ENCODE assay signal across 11 cellular contexts in the genomic region with DNA sequence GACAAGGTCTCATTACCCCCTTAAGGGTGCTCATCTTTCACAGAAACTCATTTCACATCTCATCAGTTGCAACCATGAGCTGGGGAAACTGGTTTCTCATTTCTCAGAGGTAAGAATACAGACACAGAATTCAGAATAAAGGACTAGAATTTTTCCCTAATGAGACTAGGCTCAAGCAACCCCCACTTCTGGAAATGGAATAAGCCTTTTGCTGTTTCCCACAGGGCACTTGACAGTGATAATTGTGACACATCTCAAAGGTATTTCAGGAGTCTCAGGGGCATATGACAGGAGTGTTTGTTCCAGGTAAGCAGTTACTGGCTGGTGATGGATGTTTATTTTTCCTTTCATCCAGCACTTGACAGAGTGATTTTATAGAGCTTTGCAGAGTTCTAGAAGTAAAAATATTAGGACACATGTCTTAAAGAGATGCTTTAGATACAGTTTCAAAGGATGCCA.
A peak's percentile ranks its signal among the peaks of the same experiment; 100 is the strongest.
DNase-seq lines count a peak whose midpoint lies in the region; ATAC-seq, FAIRE-seq and TF ChIP-seq lines count a peak whose summit lies in the region.
"Had no signal": no experiment of that assay in that cellular context is flagged by ENCODE, and none has a peak within 500 bp of the region (broad histone marks: within the 10 kb centered on the region; RNA-seq: fewer than 3 reads in every experiment).

No MANE protein-coding gene starts in this region.

- H2BK15ac ChIP-seq in IMR-90 (ENCODE audit: low read depth, low read length): no peak overlapping the region

- peak overlapping the region; percentile 64 for H3K14ac ChIP-seq in IMR-90 (replicated peaks; ENCODE audit: low read depth, low read length)

- peak overlapping the region; percentile 12; the same call in 1 of the 2 replicates for H2BK120ac ChIP-seq in IMR-90 (ENCODE audit: low read depth, low read length)

- no peaks in the 10 kb centered on the region for H3F3A ChIP-seq in neural progenitor cell (ENCODE audit: low read depth)

- H3K4me3 ChIP-seq in IMR-90 (ENCODE audit: insufficient read depth, low read depth, low read length) (no peak overlapping the region), astrocyte (ENCODE audit: insufficient read depth, low read depth, low read length) (no peak overlapping the region), neural progenitor cell (no peak overlapping the region)
- H3K4me3 ChIP-seq: MG63, skin epidermis had no signal

- H3K18ac ChIP-seq in IMR-90 (ENCODE audit: low read depth, low read length): no peak overlapping the region

- H3K4me2 ChIP-seq in IMR-90 (ENCODE audit: low read depth, low read length) (no peak overlapping the region), astrocyte (ENCODE audit: low read length) (peak overlapping the region; percentile 24), neural progenitor cell (no peak overlapping the region)

- H3K9ac ChIP-seq in IMR-90 (ENCODE audit: low read depth, low read length): no peak overlapping the region
- no peak overlapping the region for H3K9ac ChIP-seq in astrocyte (ENCODE audit: low read length)
- no peak overlapping the region for H3K9ac ChIP-seq in neural progenitor cell

- dilution Hi-C loops in IMR-90 (cut with HindIII; ENCODE audit: low sequenced_read_pairs, unreplicated experiment): no loop called here

- H3K4me1 ChIP-seq in IMR-90 (ENCODE audit: control insufficient read depth, insufficient read depth, low read length) (peaks cover 7% of the 10 kb centered on the region; the same call in 1 of the 2 replicates), astrocyte (ENCODE audit: insufficient read depth, low read length) (peaks cover 5% of the 10 kb centered on the region), neural progenitor cell (peaks cover 20% of the 10 kb centered on the region)

- DNase-seq in GM19239 (ENCODE audit: insufficient read length, low spot score) (no peak), IMR-90 (no peak), astrocyte (ENCODE audit: low read depth) (peak; percentile 43), neural progenitor cell (ENCODE audit: low spot score) (no peak), NCI-H2171 (lab: John Stamatoyannopoulos, UW) (no peak), activated T-cell treated with anti-CD3 and anti-CD28 coated beads for 4 hours (no peak), omental fat pad (ENCODE audit: low spot score) (no peak)
- DNase-seq: amniotic stem cell, MG63, T-helper 17 cell had no signal

- BruUV-seq in IMR-90 (replicated peaks; lab: Mats Ljungman, UMichigan): no TSS peak

- TF ChIP-seq CTCF in IMR-90 (conservative IDR thresholded peaks at IDR 0.05; ENCODE audit: low read depth, low read length): no peak
- no peak for TF ChIP-seq CTCF in astrocyte (IDR thresholded peaks at IDR 0.05; ENCODE audit: insufficient read depth, low read depth, low read length)
- no peak for TF ChIP-seq CTCF in neural progenitor cell (IDR thresholded peaks at IDR 0.05)
- TF ChIP-seq CTCF in omental fat pad (IDR thresholded peaks at IDR 0.05): no peak

- H2BK20ac ChIP-seq in IMR-90 (ENCODE audit: low read depth, low read length): no peak overlapping the region

- CTCF ChIA-PET in IMR-90 (lab: Yijun Ruan, JAX): interaction anchor here (0.6 kb wide), 1 partner anchor 50 kb away, joined by 3 read pairs; no protein-coding TSS in a partner anchor

- H4K91ac ChIP-seq in IMR-90 (ENCODE audit: insufficient read depth, low read depth, low read length): no peak overlapping the region

- no peak overlapping the region for H3K4me3 Mint-ChIP-seq in astrocyte (ENCODE audit: unreplicated experiment)
- no peak overlapping the region for H3K4me3 Mint-ChIP-seq in neural progenitor cell
- H3K4me3 Mint-ChIP-seq: T-helper 17 cell had no signal

- no peak overlapping the region for H4K8ac ChIP-seq in IMR-90 (ENCODE audit: low read depth in 2 of 2, low read length in 2 of 2)

- H3K27ac Mint-ChIP-seq in astrocyte (ENCODE audit: unreplicated experiment): peak overlapping the region; percentile 68
- peak overlapping the region; percentile 65 for H3K27ac Mint-ChIP-seq in neural progenitor cell
- H3K27ac Mint-ChIP-seq: T-helper 17 cell had no signal

- no peaks in the 10 kb centered on the region for H3K9me3 ChIP-seq in IMR-90 (ENCODE audit: control insufficient read depth, insufficient read depth, low read length)
- no peaks in the 10 kb centered on the region for H3K9me3 ChIP-seq in astrocyte (ENCODE audit: insufficient read depth, low read depth, low read length)
- no peaks in the 10 kb centered on the region for H3K9me3 ChIP-seq in neural progenitor cell (ENCODE audit: low read depth)
- H3K9me3 ChIP-seq: MG63 had no signal

- no peak overlapping the region for H2BK5ac ChIP-seq in IMR-90 (ENCODE audit: low read depth, low read length, poor library complexity, severe bottlenecking)

- H2AFZ ChIP-seq in IMR-90 (replicated peaks; ENCODE audit: low read length, poor library complexity): no peak overlapping the region
- no peak overlapping the region for H2AFZ ChIP-seq in astrocyte (ENCODE audit: low read depth, low read length)
- H2AFZ ChIP-seq in neural progenitor cell (replicated peaks): no peak overlapping the region

- intact Hi-C loops in IMR-90 (cut with micrococcal nuclease): loop anchor here (5.0 to 10.0 kb wide), 5 partner anchors 241 to 681 kb away; no protein-coding TSS in a partner anchor

- POLR2A ChIA-PET in IMR-90 (lab: Charles Lee; ENCODE audit: unreplicated experiment): no interaction called here

- peaks cover 3% of the 10 kb centered on the region for H3K9me1 ChIP-seq in IMR-90 (ENCODE audit: insufficient read depth, low read length)

- TF ChIP-seq RAD21 in IMR-90 (IDR thresholded peaks at IDR 0.05; ENCODE audit: low read length): no peak

- 0 out of 4 replicates have a peak, but pooled peaks cover 0 to 2% of the 10 kb centered on the region in 2 experiments for H3K79me1 ChIP-seq in IMR-90 (ENCODE audit: low read depth in 1 of 2, low read length in 2 of 2)

- H3K27ac ChIP-seq in IMR-90 (ENCODE audit: insufficient read depth, low read length): no peak overlapping the region
- peak overlapping the region; percentile 39 for H3K27ac ChIP-seq in astrocyte (ENCODE audit: low read depth, low read length)
- H3K27ac ChIP-seq in neural progenitor cell: no peak overlapping the region
- H3K27ac ChIP-seq: skin epidermis had no signal

- no peak overlapping the region for H4K5ac ChIP-seq in IMR-90 (ENCODE audit: low read depth, low read length)

- H3K27me3 ChIP-seq in IMR-90 (ENCODE audit: control insufficient read depth, insufficient read depth, low read length) (no peaks in the 10 kb centered on the region), astrocyte (ENCODE audit: insufficient read depth, low read length) (no peaks in the 10 kb centered on the region), neural progenitor cell (no peaks in the 10 kb centered on the region)
- H3K27me3 ChIP-seq: MG63 had no signal

- peak overlapping the region; percentile 41; the same call in 1 of the 2 replicates for H3K23ac ChIP-seq in IMR-90 (ENCODE audit: low read depth, low read length)

- no peaks in the 10 kb centered on the region for H3K36me3 Mint-ChIP-seq in astrocyte (ENCODE audit: low read depth, unreplicated experiment)
- H3K36me3 Mint-ChIP-seq in neural progenitor cell: no peaks in the 10 kb centered on the region

- no peak for TF ChIP-seq POLR2A in IMR-90 (IDR thresholded peaks at IDR 0.05; ENCODE audit: low read depth, low read length)

- H3K36me3 ChIP-seq in IMR-90 (ENCODE audit: control insufficient read depth, insufficient read depth, low read length) (no peaks in the 10 kb centered on the region), astrocyte (ENCODE audit: insufficient read depth, low read length) (no peaks in the 10 kb centered on the region), neural progenitor cell (no peaks in the 10 kb centered on the region)
- H3K36me3 ChIP-seq: MG63 had no signal

- peak; percentile 83 for FAIRE-seq in GM19239 (lab: Jason Lieb, UNC)
- FAIRE-seq in astrocyte (lab: Jason Lieb, UNC): no peak

- H4K20me1 ChIP-seq in IMR-90 (ENCODE audit: insufficient read depth, low read length) (no peaks in the 10 kb centered on the region), astrocyte (ENCODE audit: insufficient read depth, low read length) (no peaks in the 10 kb centered on the region), neural progenitor cell (ENCODE audit: low read depth) (no peaks in the 10 kb centered on the region)

- H2AK9ac ChIP-seq in IMR-90 (replicated peaks; ENCODE audit: low read depth, low read length, poor library complexity): no peak overlapping the region

- ATAC-seq in IMR-90 (ENCODE audit: low read depth) (no peak), omental fat pad (ENCODE audit: low FRiP score) (no peak)
- ATAC-seq: T-helper 17 cell had no signal

- no peaks in the 10 kb centered on the region for H3K79me2 ChIP-seq in astrocyte (ENCODE audit: insufficient read depth, low read length)
- no peaks in the 10 kb centered on the region for H3K79me2 ChIP-seq in neural progenitor cell (ENCODE audit: low read depth)

- H3K56ac ChIP-seq in IMR-90 (ENCODE audit: extremely low read depth, insufficient read depth, low read length): no peak overlapping the region

- no peak overlapping the region for H3K4ac ChIP-seq in IMR-90 (ENCODE audit: low read depth, low read length)

- H3K9me3 Mint-ChIP-seq in astrocyte (ENCODE audit: unreplicated experiment) (no peaks in the 10 kb centered on the region), neural progenitor cell (no peaks in the 10 kb centered on the region)

- H2AK5ac ChIP-seq in IMR-90 (ENCODE audit: low read depth, low read length): no peak overlapping the region

- H3K27me3 Mint-ChIP-seq in astrocyte (ENCODE audit: low read depth, unreplicated experiment) (no peaks in the 10 kb centered on the region), neural progenitor cell (ENCODE audit: insufficient read depth, low read depth) (no peaks in the 10 kb centered on the region)
- H3K27me3 Mint-ChIP-seq: T-helper 17 cell had no signal

- H3K4me1 Mint-ChIP-seq in astrocyte (ENCODE audit: low read depth, unreplicated experiment) (peaks cover 29% of the 10 kb centered on the region), neural progenitor cell (peaks cover 12% of the 10 kb centered on the region)
- H3K4me1 Mint-ChIP-seq: T-helper 17 cell had no signal

- in situ Hi-C loops in IMR-90 (cut with MboI; ENCODE audit: low sequenced_read_pairs): no loop called here

TF ChIP-seq in IMR-90, 13 proteins besides CTCF, POLR2A, EP300 and RAD21 (continues in another document):
- no peak for TF ChIP-seq RCOR1 (IDR thresholded peaks at IDR 0.05; ENCODE audit: insufficient replicate concordance, low read length)
- no peak for TF ChIP-seq RFX5 (IDR thresholded peaks at IDR 0.05; ENCODE audit: low read depth, low read length)
- TF ChIP-seq, protein P1, sequence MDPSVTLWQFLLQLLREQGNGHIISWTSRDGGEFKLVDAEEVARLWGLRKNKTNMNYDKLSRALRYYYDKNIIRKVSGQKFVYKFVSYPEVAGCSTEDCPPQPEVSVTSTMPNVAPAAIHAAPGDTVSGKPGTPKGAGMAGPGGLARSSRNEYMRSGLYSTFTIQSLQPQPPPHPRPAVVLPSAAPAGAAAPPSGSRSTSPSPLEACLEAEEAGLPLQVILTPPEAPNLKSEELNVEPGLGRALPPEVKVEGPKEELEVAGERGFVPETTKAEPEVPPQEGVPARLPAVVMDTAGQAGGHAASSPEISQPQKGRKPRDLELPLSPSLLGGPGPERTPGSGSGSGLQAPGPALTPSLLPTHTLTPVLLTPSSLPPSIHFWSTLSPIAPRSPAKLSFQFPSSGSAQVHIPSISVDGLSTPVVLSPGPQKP (IDR thresholded peaks at IDR 0.05; ENCODE audit: borderline replicate concordance, low read depth, low read length): no peak
- TF ChIP-seq MXI1 (IDR thresholded peaks at IDR 0.05; ENCODE audit: borderline replicate concordance, low read depth, low read length): no peak
